Comparison of ENCODE assay signal across 1 cellular context in the genomic region with DNA sequence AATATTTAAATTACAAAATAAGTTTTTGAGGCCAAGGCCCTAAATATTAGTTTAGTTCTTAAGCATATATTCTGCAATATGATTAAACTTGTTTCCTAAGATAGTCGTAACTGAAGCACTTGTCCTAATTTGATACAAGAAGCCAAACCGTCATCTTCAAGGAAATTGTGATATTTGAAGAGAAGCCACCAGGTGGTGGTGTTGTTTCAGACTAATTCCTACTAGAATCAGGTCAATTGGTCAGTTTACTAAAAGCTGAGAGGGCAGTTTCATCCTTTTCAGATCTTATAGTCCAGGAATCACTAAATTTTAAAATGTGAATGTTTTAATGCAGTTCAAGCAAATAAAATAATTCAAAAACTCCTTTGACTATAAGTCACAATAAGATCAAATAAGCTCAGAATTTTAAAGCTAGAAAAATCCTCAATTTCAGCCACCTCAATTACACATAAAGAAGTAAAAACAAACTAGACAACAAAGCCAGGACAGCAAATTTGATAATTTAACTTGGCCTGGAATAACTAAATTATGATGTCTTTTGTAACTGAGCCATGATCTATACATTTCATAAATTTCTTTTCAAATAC.
A peak's percentile ranks its signal among the peaks of the same experiment; 100 is the strongest.
TF ChIP-seq lines count a peak whose summit lies in the region.

No MANE protein-coding gene starts in this region.

TF ChIP-seq in K562, 482 proteins besides CTCF, POLR2A, EP300 and RAD21 (continues in another document):
- no peak for TF ChIP-seq MAZ (CRISPR knock-in tag; conservative IDR thresholded peaks at IDR 0.05 in 1 of 2, IDR thresholded peaks at IDR 0.05 in 1 of 2)
- TF ChIP-seq RAD51 (IDR thresholded peaks at IDR 0.05; ENCODE audit: borderline replicate concordance, low read depth), result no peak
- TF ChIP-seq RBM25 (IDR thresholded peaks at IDR 0.05; ENCODE audit: low read depth, low read length, severe bottlenecking), result peak; percentile 19
- TF ChIP-seq TBP (optimal IDR thresholded peaks at IDR 0.05; ENCODE audit: low read depth, low read length), result no peak
- no peak for TF ChIP-seq ZC3H11A (IDR thresholded peaks at IDR 0.05; ENCODE audit: low read depth, low read length)
- TF ChIP-seq, protein P1, sequence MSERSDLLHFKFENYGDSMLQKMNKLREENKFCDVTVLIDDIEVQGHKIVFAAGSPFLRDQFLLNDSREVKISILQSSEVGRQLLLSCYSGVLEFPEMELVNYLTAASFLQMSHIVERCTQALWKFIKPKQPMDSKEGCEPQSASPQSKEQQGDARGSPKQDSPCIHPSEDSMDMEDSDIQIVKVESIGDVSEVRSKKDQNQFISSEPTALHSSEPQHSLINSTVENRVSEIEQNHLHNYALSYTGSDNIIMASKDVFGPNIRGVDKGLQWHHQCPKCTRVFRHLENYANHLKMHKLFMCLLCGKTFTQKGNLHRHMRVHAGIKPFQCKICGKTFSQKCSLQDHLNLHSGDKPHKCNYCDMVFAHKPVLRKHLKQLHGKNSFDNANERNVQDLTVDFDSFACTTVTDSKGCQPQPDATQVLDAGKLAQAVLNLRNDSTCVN (CRISPR knock-in tag; IDR thresholded peaks at IDR 0.05), result no peak
- TF ChIP-seq DIDO1 (tag; IDR thresholded peaks at IDR 0.05; ENCODE audit: low read depth), result no peak
- no peak for TF ChIP-seq SLC30A9 (CRISPR knock-in tag; IDR thresholded peaks at IDR 0.05)
- TF ChIP-seq ZNF316 (IDR thresholded peaks at IDR 0.05), result peak; percentile 88
- no peak for TF ChIP-seq SIN3A (IDR thresholded peaks at IDR 0.05; ENCODE audit: borderline replicate concordance in 2 of 2, control insufficient read depth in 1 of 2, low read depth in 2 of 2, low read length in 2 of 2)
- TF ChIP-seq ZZZ3 (IDR thresholded peaks at IDR 0.05), result no peak
- TF ChIP-seq, protein P2, sequence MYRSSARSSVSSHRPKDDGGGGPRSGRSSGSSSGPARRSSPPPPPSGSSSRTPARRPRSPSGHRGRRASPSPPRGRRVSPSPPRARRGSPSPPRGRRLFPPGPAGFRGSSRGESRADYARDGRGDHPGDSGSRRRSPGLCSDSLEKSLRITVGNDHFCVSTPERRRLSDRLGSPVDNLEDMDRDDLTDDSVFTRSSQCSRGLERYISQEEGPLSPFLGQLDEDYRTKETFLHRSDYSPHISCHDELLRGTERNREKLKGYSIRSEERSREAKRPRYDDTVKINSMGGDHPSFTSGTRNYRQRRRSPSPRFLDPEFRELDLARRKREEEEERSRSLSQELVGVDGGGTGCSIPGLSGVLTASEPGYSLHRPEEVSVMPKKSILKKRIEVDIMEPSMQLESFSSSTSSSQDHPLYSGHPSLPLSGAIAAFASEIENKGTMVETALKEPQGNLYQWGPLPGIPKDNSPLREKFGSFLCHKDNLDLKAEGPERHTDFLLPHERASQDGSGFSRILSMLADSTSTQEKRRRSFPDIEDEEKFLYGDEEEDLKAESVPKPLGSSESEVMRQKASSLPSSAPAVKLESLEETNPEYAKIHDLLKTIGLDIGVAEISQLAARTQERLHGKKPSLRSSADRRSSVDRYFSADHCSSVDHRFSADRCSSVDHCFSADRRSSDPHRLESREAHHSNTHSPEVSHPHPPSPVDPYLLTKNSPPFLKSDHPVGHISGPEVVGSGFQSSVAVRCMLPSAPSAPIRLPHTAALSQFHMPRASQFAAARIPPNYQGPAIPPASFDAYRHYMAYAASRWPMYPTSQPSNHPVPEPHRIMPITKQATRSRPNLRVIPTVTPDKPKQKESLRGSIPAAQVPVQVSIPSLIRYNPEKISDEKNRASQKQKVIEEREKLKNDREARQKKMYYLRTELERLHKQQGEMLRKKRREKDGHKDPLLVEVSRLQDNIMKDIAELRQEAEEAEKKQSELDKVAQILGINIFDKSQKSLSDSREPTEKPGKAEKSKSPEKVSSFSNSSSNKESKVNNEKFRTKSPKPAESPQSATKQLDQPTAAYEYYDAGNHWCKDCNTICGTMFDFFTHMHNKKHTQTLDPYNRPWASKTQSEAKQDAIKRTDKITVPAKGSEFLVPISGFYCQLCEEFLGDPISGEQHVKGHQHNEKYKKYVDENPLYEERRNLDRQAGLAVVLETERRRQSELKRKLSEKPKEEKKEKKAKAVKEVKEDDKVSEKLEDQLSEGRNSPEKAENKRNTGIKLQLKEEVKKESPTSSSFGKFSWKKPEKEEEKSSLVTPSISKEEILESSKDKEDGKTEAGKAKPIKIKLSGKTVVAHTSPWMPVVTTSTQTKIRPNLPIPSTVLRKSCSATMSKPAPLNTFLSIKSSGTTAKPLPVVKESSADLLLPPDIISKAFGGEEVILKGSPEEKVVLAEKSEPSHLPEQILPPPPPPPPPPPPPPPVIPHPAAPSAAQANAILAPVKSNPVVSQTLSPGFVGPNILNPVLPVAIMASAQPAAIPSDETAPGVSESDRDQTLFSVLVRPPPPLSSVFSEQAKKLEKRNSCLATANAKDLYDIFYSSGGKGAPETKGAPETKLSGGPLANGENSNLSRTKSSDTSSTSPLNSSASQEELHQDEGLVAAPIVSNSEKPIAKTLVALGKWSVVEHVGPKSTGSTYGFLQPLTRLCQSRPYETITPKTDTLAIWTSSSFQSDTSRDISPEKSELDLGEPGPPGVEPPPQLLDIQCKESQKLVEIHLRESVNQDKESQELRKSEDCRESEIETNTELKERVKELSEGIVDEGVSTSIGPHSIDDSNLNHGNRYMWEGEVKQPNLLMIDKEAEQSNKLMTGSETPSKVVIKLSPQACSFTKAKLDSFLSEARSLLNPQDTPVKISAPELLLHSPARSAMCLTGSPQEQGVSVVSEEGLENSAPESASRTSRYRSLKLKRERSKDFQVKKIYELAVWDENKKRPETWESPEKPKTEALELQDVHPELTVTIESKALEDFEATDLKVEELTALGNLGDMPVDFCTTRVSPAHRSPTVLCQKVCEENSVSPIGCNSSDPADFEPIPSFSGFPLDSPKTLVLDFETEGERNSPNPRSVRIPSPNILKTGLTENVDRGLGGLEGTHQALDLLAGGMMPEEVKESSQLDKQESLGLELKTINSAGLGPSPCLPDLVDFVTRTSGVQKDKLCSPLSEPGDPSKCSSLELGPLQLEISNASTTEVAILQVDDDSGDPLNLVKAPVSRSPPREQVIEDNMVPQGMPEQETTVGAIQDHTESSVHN (IDR thresholded peaks at IDR 0.05; ENCODE audit: borderline replicate concordance in 1 of 2, low read depth in 1 of 2), result no peak
- no peak for TF ChIP-seq ZNF174 (CRISPR knock-in tag; IDR thresholded peaks at IDR 0.05)
- TF ChIP-seq ZNF3 (CRISPR knock-in tag; IDR thresholded peaks at IDR 0.05), result 0 out of 2 replicates have a peak, but pooled peaks have one; percentile 63
- TF ChIP-seq WHSC1 (IDR thresholded peaks at IDR 0.05; ENCODE audit: low read length), result no peak
- TF ChIP-seq MAFG (tag; conservative IDR thresholded peaks at IDR 0.05), result peak; percentile 78
- TF ChIP-seq MAFF (IDR thresholded peaks at IDR 0.05; ENCODE audit: low read length), result peak; percentile 48
- TF ChIP-seq BMI1 (IDR thresholded peaks at IDR 0.05; ENCODE audit: low read length), result no peak
- no peak for TF ChIP-seq BDP1 (IDR thresholded peaks at IDR 0.05; ENCODE audit: insufficient read depth, insufficient read length)
- no peak for TF ChIP-seq POLR2AphosphoS5 (IDR thresholded peaks at IDR 0.05; ENCODE audit: control insufficient read depth, insufficient read depth, low read depth, low read length)
- TF ChIP-seq, protein P3, sequence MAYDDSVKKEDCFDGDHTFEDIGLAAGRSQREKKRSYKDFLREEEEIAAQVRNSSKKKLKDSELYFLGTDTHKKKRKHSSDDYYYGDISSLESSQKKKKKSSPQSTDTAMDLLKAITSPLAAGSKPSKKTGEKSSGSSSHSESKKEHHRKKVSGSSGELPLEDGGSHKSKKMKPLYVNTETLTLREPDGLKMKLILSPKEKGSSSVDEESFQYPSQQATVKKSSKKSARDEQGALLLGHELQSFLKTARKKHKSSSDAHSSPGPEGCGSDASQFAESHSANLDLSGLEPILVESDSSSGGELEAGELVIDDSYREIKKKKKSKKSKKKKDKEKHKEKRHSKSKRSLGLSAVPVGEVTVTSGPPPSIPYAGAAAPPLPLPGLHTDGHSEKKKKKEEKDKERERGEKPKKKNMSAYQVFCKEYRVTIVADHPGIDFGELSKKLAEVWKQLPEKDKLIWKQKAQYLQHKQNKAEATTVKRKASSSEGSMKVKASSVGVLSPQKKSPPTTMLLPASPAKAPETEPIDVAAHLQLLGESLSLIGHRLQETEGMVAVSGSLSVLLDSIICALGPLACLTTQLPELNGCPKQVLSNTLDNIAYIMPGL (CRISPR knock-in tag; IDR thresholded peaks at IDR 0.05), result no peak
- no peak; the same call in 1 of the 2 replicates for TF ChIP-seq ARID2 (IDR thresholded peaks at IDR 0.05)
- TF ChIP-seq C11orf30 (IDR thresholded peaks at IDR 0.05; ENCODE audit: low read depth), result peak; percentile 75
- no peak for TF ChIP-seq HDAC1 (IDR thresholded peaks at IDR 0.05)
- TF ChIP-seq, protein P4, sequence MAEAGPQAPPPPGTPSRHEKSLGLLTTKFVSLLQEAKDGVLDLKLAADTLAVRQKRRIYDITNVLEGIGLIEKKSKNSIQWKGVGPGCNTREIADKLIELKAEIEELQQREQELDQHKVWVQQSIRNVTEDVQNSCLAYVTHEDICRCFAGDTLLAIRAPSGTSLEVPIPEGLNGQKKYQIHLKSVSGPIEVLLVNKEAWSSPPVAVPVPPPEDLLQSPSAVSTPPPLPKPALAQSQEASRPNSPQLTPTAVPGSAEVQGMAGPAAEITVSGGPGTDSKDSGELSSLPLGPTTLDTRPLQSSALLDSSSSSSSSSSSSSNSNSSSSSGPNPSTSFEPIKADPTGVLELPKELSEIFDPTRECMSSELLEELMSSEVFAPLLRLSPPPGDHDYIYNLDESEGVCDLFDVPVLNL (CRISPR knock-in tag; IDR thresholded peaks at IDR 0.05; ENCODE audit: low read depth), result no peak
- TF ChIP-seq, protein P5, sequence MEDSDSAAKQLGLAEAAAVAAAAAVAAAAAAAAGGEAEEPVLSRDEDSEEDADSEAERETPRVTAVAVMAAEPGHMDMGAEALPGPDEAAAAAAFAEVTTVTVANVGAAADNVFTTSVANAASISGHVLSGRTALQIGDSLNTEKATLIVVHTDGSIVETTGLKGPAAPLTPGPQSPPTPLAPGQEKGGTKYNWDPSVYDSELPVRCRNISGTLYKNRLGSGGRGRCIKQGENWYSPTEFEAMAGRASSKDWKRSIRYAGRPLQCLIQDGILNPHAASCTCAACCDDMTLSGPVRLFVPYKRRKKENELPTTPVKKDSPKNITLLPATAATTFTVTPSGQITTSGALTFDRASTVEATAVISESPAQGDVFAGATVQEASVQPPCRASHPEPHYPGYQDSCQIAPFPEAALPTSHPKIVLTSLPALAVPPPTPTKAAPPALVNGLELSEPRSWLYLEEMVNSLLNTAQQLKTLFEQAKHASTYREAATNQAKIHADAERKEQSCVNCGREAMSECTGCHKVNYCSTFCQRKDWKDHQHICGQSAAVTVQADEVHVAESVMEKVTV (CRISPR knock-in tag; IDR thresholded peaks at IDR 0.05), result peak; percentile 78
- no peak for TF ChIP-seq ZKSCAN3 (CRISPR knock-in tag; IDR thresholded peaks at IDR 0.05)
- TF ChIP-seq, protein P6, sequence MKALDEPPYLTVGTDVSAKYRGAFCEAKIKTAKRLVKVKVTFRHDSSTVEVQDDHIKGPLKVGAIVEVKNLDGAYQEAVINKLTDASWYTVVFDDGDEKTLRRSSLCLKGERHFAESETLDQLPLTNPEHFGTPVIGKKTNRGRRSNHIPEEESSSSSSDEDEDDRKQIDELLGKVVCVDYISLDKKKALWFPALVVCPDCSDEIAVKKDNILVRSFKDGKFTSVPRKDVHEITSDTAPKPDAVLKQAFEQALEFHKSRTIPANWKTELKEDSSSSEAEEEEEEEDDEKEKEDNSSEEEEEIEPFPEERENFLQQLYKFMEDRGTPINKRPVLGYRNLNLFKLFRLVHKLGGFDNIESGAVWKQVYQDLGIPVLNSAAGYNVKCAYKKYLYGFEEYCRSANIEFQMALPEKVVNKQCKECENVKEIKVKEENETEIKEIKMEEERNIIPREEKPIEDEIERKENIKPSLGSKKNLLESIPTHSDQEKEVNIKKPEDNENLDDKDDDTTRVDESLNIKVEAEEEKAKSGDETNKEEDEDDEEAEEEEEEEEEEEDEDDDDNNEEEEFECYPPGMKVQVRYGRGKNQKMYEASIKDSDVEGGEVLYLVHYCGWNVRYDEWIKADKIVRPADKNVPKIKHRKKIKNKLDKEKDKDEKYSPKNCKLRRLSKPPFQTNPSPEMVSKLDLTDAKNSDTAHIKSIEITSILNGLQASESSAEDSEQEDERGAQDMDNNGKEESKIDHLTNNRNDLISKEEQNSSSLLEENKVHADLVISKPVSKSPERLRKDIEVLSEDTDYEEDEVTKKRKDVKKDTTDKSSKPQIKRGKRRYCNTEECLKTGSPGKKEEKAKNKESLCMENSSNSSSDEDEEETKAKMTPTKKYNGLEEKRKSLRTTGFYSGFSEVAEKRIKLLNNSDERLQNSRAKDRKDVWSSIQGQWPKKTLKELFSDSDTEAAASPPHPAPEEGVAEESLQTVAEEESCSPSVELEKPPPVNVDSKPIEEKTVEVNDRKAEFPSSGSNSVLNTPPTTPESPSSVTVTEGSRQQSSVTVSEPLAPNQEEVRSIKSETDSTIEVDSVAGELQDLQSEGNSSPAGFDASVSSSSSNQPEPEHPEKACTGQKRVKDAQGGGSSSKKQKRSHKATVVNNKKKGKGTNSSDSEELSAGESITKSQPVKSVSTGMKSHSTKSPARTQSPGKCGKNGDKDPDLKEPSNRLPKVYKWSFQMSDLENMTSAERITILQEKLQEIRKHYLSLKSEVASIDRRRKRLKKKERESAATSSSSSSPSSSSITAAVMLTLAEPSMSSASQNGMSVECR (CRISPR knock-in tag; IDR thresholded peaks at IDR 0.05), result no peak
- TF ChIP-seq, protein P7, sequence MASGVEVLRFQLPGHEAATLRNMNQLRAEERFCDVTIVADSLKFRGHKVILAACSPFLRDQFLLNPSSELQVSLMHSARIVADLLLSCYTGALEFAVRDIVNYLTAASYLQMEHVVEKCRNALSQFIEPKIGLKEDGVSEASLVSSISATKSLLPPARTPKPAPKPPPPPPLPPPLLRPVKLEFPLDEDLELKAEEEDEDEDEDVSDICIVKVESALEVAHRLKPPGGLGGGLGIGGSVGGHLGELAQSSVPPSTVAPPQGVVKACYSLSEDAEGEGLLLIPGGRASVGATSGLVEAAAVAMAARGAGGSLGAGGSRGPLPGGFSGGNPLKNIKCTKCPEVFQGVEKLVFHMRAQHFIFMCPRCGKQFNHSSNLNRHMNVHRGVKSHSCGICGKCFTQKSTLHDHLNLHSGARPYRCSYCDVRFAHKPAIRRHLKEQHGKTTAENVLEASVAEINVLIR (CRISPR knock-in tag; IDR thresholded peaks at IDR 0.05), result no peak
- TF ChIP-seq GTF2E2 (tag; IDR thresholded peaks at IDR 0.05), result no peak
- no peak for TF ChIP-seq EZH2 (IDR thresholded peaks at IDR 0.05; ENCODE audit: borderline replicate concordance, low read depth, low read length)
- TF ChIP-seq TGIF2 (CRISPR knock-in tag; IDR thresholded peaks at IDR 0.05), result no peak
- TF ChIP-seq, protein P8, sequence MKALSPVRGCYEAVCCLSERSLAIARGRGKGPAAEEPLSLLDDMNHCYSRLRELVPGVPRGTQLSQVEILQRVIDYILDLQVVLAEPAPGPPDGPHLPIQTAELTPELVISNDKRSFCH (CRISPR knock-in tag; IDR thresholded peaks at IDR 0.05), result no peak
- TF ChIP-seq, protein P8 (tag; IDR thresholded peaks at IDR 0.05), result no peak
- TF ChIP-seq CAMTA2 (CRISPR knock-in tag; conservative IDR thresholded peaks at IDR 0.05), result no peak
- TF ChIP-seq, protein P9, sequence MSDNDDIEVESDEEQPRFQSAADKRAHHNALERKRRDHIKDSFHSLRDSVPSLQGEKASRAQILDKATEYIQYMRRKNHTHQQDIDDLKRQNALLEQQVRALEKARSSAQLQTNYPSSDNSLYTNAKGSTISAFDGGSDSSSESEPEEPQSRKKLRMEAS (CRISPR knock-in tag; IDR thresholded peaks at IDR 0.05), result no peak
- TF ChIP-seq BRD9 (IDR thresholded peaks at IDR 0.05; ENCODE audit: low read depth, partially characterized antibody), result no peak
- peak; percentile 60 for TF ChIP-seq MAFK (IDR thresholded peaks at IDR 0.05; ENCODE audit: low read length)
